21 cellular contexts compared by ENCODE assay signal in the genomic region with DNA sequence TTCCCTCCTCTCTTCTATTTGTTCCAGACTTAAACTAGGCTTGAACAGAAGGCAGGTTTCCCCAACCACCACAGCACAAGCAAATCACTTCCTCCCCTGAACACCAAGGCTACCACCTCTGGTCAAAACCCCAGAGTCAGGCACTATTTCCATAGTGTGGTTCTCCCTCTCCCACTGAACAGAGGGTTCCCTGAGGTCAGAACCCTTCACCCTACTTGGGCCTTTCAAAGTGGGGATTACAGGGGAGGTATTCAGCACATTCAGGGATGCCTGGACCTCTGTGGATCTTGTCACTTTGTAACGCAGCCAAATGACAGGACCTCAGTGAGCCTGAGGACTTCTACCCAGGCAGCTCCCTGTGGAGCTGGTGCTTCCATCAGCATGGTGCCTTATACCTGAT.
A peak's percentile ranks its signal among the peaks of the same experiment; 100 is the strongest.
DNase-seq lines count a peak whose midpoint lies in the region; ATAC-seq and TF ChIP-seq lines count a peak whose summit lies in the region.
"Had no signal": no experiment of that assay in that cellular context is flagged by ENCODE, and none has a peak within 500 bp of the region (broad histone marks: within the 10 kb centered on the region; RNA-seq: fewer than 3 reads in every experiment).

No MANE protein-coding gene starts in this region.

- no peak overlapping the region for H3K4me3 Mint-ChIP-seq in mesothelial cell of epicardium
- H3K4me3 Mint-ChIP-seq: activated naive CD8-positive, alpha-beta T cell treated with anti-CD3 and anti-CD28 coated beads, Interleukin-2, amount 50 U/mL, for 24 hours; activated T-helper 1 cell treated with anti-CD3 and anti-CD28 coated beads, Interleukin-12 subunit alpha, Interleukin-12 subunit beta, Interleukin-2, Interleukin-4 antibody, amounts not matched to agents 30 ng/mL and 10 ng/mL and 1 ng/mL, durations not matched to agents 14 hours and 24 hours and 36 hours; CD8-positive, alpha-beta T cell had no signal

- H3F3A ChIP-seq in GM23248 (ENCODE audit: insufficient read depth) = peaks cover 29% of the 10 kb centered on the region

- H3K36me3 Mint-ChIP-seq in mesothelial cell of epicardium = peaks cover 6% of the 10 kb centered on the region
- H3K36me3 Mint-ChIP-seq: CD8-positive, alpha-beta T cell had no signal

- H3K27me3 Mint-ChIP-seq in mesothelial cell of epicardium (ENCODE audit: low read depth) = no peaks in the 10 kb centered on the region
- H3K27me3 Mint-ChIP-seq: activated naive CD8-positive, alpha-beta T cell treated with anti-CD3 and anti-CD28 coated beads, Interleukin-2, amount 50 U/mL, for 24 hours had no signal

- H3K36me3 ChIP-seq in GM23248 (ENCODE audit: low read depth) (peaks cover 14% of the 10 kb centered on the region; the same call in 1 of the 2 replicates), body of pancreas (replicated peaks in 1 of 2; ENCODE audit: insufficient read depth in 1 of 2, low read depth in 2 of 2) (no peaks in the 10 kb centered on the region), stomach smooth muscle (ENCODE audit: control insufficient read depth in 2 of 2, insufficient read depth in 2 of 2, low read length in 2 of 2) (peaks cover 17 to 25% of the 10 kb centered on the region in 2 donors)

- no peak overlapping the region for H3K4me2 ChIP-seq in GM23248 (ENCODE audit: unreplicated experiment)

- H3K9me3 Mint-ChIP-seq in mesothelial cell of epicardium = no peaks in the 10 kb centered on the region
- H3K9me3 Mint-ChIP-seq: activated naive CD8-positive, alpha-beta T cell treated with anti-CD3 and anti-CD28 coated beads, Interleukin-2, amount 50 U/mL, for 24 hours; activated T-helper 1 cell treated with anti-CD3 and anti-CD28 coated beads, Interleukin-12 subunit alpha, Interleukin-12 subunit beta, Interleukin-2, Interleukin-4 antibody, amounts not matched to agents 30 ng/mL and 10 ng/mL and 1 ng/mL, durations not matched to agents 14 hours and 24 hours and 36 hours; CD8-positive, alpha-beta T cell had no signal

- no peaks in the 10 kb centered on the region for H3K9me2 ChIP-seq in GM23248 (ENCODE audit: insufficient read depth)

- peaks cover 46% of the 10 kb centered on the region for H3K4me1 Mint-ChIP-seq in mesothelial cell of epicardium
- H3K4me1 Mint-ChIP-seq: activated naive CD8-positive, alpha-beta T cell treated with anti-CD3 and anti-CD28 coated beads, Interleukin-2, amount 50 U/mL, for 24 hours had no signal

- TF ChIP-seq CTCF in body of pancreas (IDR thresholded peaks at IDR 0.05) (no peak), mesothelial cell of epicardium (IDR thresholded peaks at IDR 0.05; ENCODE audit: unreplicated experiment) (no peak), lower leg skin (IDR thresholded peaks at IDR 0.05) (no peak)

- H4K20me1 ChIP-seq in GM23248 (ENCODE audit: insufficient read depth) = no peaks in the 10 kb centered on the region

- TF ChIP-seq POLR2A in body of pancreas (IDR thresholded peaks at IDR 0.05) (no peak), lower leg skin (IDR thresholded peaks at IDR 0.05) (no peak)

- H3K4me1 ChIP-seq in GM23248 (ENCODE audit: insufficient read depth) (peaks cover 27% of the 10 kb centered on the region), body of pancreas (peaks cover 88% of the 10 kb centered on the region), stomach smooth muscle (ENCODE audit: control insufficient read depth, insufficient read depth, low read length) (peaks cover 99% of the 10 kb centered on the region)

- no peak for DNase-seq in GM23248
- no peak for DNase-seq in body of pancreas
- no peak for DNase-seq in mesothelial cell of epicardium (ENCODE audit: low spot score in 2 of 2, unreplicated experiment in 2 of 2)
- DNase-seq in GOT3 (lab: John Stamatoyannopoulos, UW) = no peak
- DNase-seq in lower leg skin (ENCODE audit: low spot score in 2 of 2) = no peak
- DNase-seq in NCI-H2081 treated with DMSO at 0.1 percent for 48 hours (lab: John Stamatoyannopoulos, UW) = no peak
- DNase-seq: activated naive CD8-positive, alpha-beta T cell treated with anti-CD3 and anti-CD28 coated beads, Interleukin-2, amount 50 U/mL, for 24 hours; CD8-positive, alpha-beta T cell; central memory CD4-positive, alpha-beta T cell; DMS53; effector memory CD4-positive, alpha-beta T cell; hippocampal formation; NCI-H1436; NCI-H774 had no signal

- H3K27ac Mint-ChIP-seq in mesothelial cell of epicardium = peak overlapping the region; percentile 25
- H3K27ac Mint-ChIP-seq: activated naive CD8-positive, alpha-beta T cell treated with anti-CD3 and anti-CD28 coated beads, Interleukin-2, amount 50 U/mL, for 24 hours; activated T-helper 1 cell treated with anti-CD3 and anti-CD28 coated beads, Interleukin-12 subunit alpha, Interleukin-12 subunit beta, Interleukin-2, Interleukin-4 antibody, amounts not matched to agents 30 ng/mL and 10 ng/mL and 1 ng/mL, durations not matched to agents 14 hours and 24 hours and 36 hours; CD8-positive, alpha-beta T cell had no signal

- H3K9ac ChIP-seq in GM23248 (no peak overlapping the region), stomach smooth muscle (ENCODE audit: low read length in 2 of 2) (peak overlapping the region; percentile 45 to 72)

- no peak overlapping the region for H2AFZ ChIP-seq in GM23248

- H3K27me3 ChIP-seq in GM23248 (replicated peaks; ENCODE audit: insufficient read depth) (no peaks in the 10 kb centered on the region), body of pancreas (no peaks in the 10 kb centered on the region), stomach smooth muscle (ENCODE audit: control insufficient read depth in 1 of 2, insufficient read depth in 2 of 2, low read length in 2 of 2) (no peaks in the 10 kb centered on the region)
- H3K27me3 ChIP-seq: pancreas had no signal

- intact Hi-C loops in body of pancreas (cut with DNase I) = no loop called here
- intact Hi-C loops in lower leg skin (cut with DNase I; ENCODE audit: low total_unique reads) = no loop called here

- H3K4me3 ChIP-seq in GM23248 (no peak overlapping the region), body of pancreas (no peak overlapping the region), stomach smooth muscle (ENCODE audit: low read length in 2 of 2) (peak overlapping the region in 1 of 2 donors; percentile 29), lower leg skin (ENCODE audit: low read depth, poor library complexity, severe bottlenecking) (no peak overlapping the region)
- H3K4me3 ChIP-seq: pancreas had no signal

- ATAC-seq in body of pancreas = no peak
- no peak for ATAC-seq in HG03520 (IDR thresholded peaks at IDR 0.05; ENCODE audit: unreplicated experiment)
- ATAC-seq: activated CD4-positive, CD25-positive, alpha-beta regulatory T cell treated with anti-CD3 and anti-CD28 coated beads, Interleukin-2, amount 50 U/mL, for 24 hours; activated naive CD8-positive, alpha-beta T cell treated with anti-CD3 and anti-CD28 coated beads, Interleukin-2, amount 50 U/mL, for 24 hours; CD8-positive, alpha-beta T cell; Panc1; SK-N-SH treated with all-trans-retinoic acid at 6 μM for 48 hours had no signal

- H3K9me3 ChIP-seq in GM23248 (ENCODE audit: low read depth) (no peaks in the 10 kb centered on the region), body of pancreas (no peaks in the 10 kb centered on the region), stomach smooth muscle (ENCODE audit: control insufficient read depth in 2 of 2, low read length in 2 of 2) (no peaks in the 10 kb centered on the region)
- H3K9me3 ChIP-seq: pancreas had no signal

- H3K27ac ChIP-seq in GM23248 (0 out of 2 replicates have a peak overlapping the region, but pooled peaks have one; percentile 0), body of pancreas (peak overlapping the region in 3 of 4 donors; percentile 27 to 89 (median 52)), stomach smooth muscle (ENCODE audit: low read length) (peak overlapping the region; percentile 99)

- in situ Hi-C loops in GM23248 (cut with MboI) = no loop called here

- peaks cover 100% of the 10 kb centered on the region for H3K79me2 ChIP-seq in GM23248 (ENCODE audit: insufficient read depth)

- 76 to 92% methylated on average over 1 of the region's 1 CpG for WGBS in GM23248 (ENCODE audit: low coverage in 1 of 2, low lambda C conversion rate in 2 of 2, missing lambda C conversion rate in 2 of 2), 2 experiments
- 67 to 69% methylated on average over 1 of the region's 1 CpG for WGBS in body of pancreas, 2 donors
- WGBS in lower leg skin, 2 donors = 67 to 87% methylated on average over 1 of the region's 1 CpG

Comparison
In these comparisons a context has a peak if more than half of its experiments do, and no peak if none do; other contexts are left out.
1. H3K27ac ChIP-seq: peak in every context shown above with its lines; median percentile 99 in stomach smooth muscle; 52 in body of pancreas; 0 in GM23248.